ENCODE assay signal across 1 cellular context in the genomic region with DNA sequence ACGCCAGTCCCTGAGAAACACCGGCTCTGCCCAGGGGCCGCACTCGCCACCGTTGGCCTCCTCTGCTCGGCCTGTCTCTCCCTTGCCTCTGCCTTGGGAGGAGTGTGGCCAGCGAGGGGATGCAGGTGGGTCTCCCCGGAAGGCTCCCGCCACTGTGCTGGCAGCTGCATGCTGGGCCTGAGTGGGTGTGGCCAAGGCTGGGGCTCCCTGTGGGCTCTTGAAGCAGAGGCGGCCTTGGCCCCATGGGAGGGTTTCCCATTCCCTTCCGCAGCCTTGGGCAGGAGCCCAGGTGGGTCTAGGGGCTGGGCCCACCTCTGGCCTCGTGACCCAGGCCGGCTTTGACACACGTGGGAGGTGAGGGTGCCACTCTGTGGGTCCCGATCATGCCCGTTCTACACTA.
A peak's percentile ranks its signal among the peaks of the same experiment; 100 is the strongest.
TF ChIP-seq lines count a peak whose summit lies in the region.

No MANE protein-coding gene starts in this region.

TF ChIP-seq in K562, 482 proteins besides CTCF, POLR2A, EP300 and RAD21:
- TF ChIP-seq ZNF174 (CRISPR knock-in tag; IDR thresholded peaks at IDR 0.05), result no peak
- TF ChIP-seq KLF13 (tag; IDR thresholded peaks at IDR 0.05; ENCODE audit: borderline replicate concordance, low read depth), result no peak
- no peak for TF ChIP-seq HDAC8 (tag; IDR thresholded peaks at IDR 0.05)
- TF ChIP-seq, protein P1, sequence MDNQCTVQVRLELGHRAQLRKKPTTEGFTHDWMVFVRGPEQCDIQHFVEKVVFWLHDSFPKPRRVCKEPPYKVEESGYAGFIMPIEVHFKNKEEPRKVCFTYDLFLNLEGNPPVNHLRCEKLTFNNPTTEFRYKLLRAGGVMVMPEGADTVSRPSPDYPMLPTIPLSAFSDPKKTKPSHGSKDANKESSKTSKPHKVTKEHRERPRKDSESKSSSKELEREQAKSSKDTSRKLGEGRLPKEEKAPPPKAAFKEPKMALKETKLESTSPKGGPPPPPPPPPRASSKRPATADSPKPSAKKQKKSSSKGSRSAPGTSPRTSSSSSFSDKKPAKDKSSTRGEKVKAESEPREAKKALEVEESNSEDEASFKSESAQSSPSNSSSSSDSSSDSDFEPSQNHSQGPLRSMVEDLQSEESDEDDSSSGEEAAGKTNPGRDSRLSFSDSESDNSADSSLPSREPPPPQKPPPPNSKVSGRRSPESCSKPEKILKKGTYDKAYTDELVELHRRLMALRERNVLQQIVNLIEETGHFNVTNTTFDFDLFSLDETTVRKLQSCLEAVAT (IDR thresholded peaks at IDR 0.05), result no peak
- TF ChIP-seq SIN3B (IDR thresholded peaks at IDR 0.05; ENCODE audit: low read depth), result no peak
- peak; percentile 20; the same call in 1 of the 2 replicates for TF ChIP-seq ZFX (CRISPR knock-in tag; IDR thresholded peaks at IDR 0.05)
- no peak for TF ChIP-seq XRCC5 (IDR thresholded peaks at IDR 0.05; ENCODE audit: low read depth, low read length)
- TF ChIP-seq, protein P2, sequence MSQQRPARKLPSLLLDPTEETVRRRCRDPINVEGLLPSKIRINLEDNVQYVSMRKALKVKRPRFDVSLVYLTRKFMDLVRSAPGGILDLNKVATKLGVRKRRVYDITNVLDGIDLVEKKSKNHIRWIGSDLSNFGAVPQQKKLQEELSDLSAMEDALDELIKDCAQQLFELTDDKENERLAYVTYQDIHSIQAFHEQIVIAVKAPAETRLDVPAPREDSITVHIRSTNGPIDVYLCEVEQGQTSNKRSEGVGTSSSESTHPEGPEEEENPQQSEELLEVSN (IDR thresholded peaks at IDR 0.05; ENCODE audit: borderline replicate concordance in 1 of 2, extremely low read depth in 1 of 2, insufficient read depth in 1 of 2, insufficient read length in 1 of 2, low read depth in 1 of 2, low read length in 1 of 2, poor library complexity in 1 of 2, severe bottlenecking in 1 of 2), result peak in 1 of 2 experiments; percentile 39
- no peak for TF ChIP-seq ZNF212 (CRISPR knock-in tag; IDR thresholded peaks at IDR 0.05)
- TF ChIP-seq ZNF175 (CRISPR knock-in tag; IDR thresholded peaks at IDR 0.05; ENCODE audit: low read depth), result no peak
- no peak for TF ChIP-seq KLF16 (IDR thresholded peaks at IDR 0.05)
- TF ChIP-seq, protein P3, sequence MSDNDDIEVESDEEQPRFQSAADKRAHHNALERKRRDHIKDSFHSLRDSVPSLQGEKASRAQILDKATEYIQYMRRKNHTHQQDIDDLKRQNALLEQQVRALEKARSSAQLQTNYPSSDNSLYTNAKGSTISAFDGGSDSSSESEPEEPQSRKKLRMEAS (CRISPR knock-in tag; IDR thresholded peaks at IDR 0.05), result no peak
- TF ChIP-seq L3MBTL2 (IDR thresholded peaks at IDR 0.05), result peak; percentile 12; the same call in 1 of the 2 replicates
- TF ChIP-seq ARNT (IDR thresholded peaks at IDR 0.05), result no peak
- TF ChIP-seq CEBPG (CRISPR knock-in tag; IDR thresholded peaks at IDR 0.05), result no peak
- TF ChIP-seq CEBPG (tag; conservative IDR thresholded peaks at IDR 0.05 in 1 of 2, IDR thresholded peaks at IDR 0.05 in 1 of 2), result no peak
- no peak for TF ChIP-seq TRIM24 (IDR thresholded peaks at IDR 0.05)
- TF ChIP-seq CREB3 (tag; conservative IDR thresholded peaks at IDR 0.05; ENCODE audit: low read depth), result no peak
- no peak for TF ChIP-seq MCM5 (IDR thresholded peaks at IDR 0.05; ENCODE audit: low read depth)
- no peak for TF ChIP-seq ZNF830 (CRISPR knock-in tag; IDR thresholded peaks at IDR 0.05)
